Comparison of ENCODE assay signal across 1 cellular context in genomic region chr17:44202756-44203155, GRCh38.
TF ChIP-seq lines count a peak whose summit lies in the region.

No MANE protein-coding gene starts in this region.

TF ChIP-seq in IMR-90, 13 proteins besides CTCF, POLR2A, EP300 and RAD21:
- TF ChIP-seq NFE2L2 (IDR thresholded peaks at IDR 0.05; ENCODE audit: low read depth, low read length) = no peak
- no peak for TF ChIP-seq SMC3 (IDR thresholded peaks at IDR 0.05; ENCODE audit: low read depth, low read length)
- no peak for TF ChIP-seq MAZ (IDR thresholded peaks at IDR 0.05; ENCODE audit: borderline replicate concordance, low read depth, low read length)
- no peak for TF ChIP-seq CEBPB (IDR thresholded peaks at IDR 0.05; ENCODE audit: low read depth, low read length)
- no peak for TF ChIP-seq ELK1 (IDR thresholded peaks at IDR 0.05; ENCODE audit: borderline replicate concordance, low read depth, low read length)
- TF ChIP-seq CHD1 (IDR thresholded peaks at IDR 0.05; ENCODE audit: low read depth, low read length) = no peak
- no peak for TF ChIP-seq USF2 (IDR thresholded peaks at IDR 0.05; ENCODE audit: low read depth, low read length)
- no peak for TF ChIP-seq FOS (IDR thresholded peaks at IDR 0.05; ENCODE audit: low read depth, low read length)
